ENCODE assay signal across 9 cellular contexts in the genomic region with DNA sequence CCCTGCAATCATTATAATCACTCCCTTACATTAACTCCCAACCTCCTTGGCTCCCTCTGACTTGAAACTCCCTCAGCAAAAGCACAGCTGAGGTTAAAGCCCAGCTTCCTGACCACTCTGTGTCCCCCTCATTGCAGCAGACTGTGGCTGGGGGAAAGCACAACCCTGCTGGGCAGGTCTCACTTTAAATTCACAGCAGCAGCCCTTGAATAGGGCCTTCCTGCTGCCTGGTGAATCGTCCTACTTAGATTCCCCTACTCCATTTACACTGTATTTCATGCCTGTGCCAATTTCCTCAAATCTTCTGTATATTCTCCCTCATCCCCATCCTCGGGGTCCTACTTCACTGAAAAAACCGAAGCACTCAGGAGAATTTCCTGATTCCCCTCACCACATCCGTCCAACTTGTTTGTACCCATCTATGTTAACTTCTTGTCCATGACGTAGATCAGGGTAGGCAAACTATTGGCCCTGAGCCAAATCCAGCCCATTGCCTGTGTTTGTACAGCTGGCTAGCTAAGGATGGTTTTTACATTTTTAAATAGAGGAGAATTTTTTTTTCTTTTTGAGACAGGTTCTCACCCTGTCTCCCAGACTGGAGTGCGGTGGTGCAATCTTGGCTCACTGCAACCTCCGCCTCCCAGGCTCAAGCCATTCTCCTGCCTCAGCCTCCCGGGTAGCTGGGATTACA. TPM values are rescaled to one million over a fixed set of nuclear protein-coding genes. Genes with fewer than 3 reads are reported as not detected.
DNase-seq lines count a peak whose midpoint lies in the region; ATAC-seq and TF ChIP-seq lines count a peak whose summit lies in the region.
"Had no signal": no experiment of that assay in that cellular context is flagged by ENCODE, and none has a peak within 500 bp of the region (broad histone marks: within the 10 kb centered on the region; RNA-seq: fewer than 3 reads in every experiment).

No MANE protein-coding gene starts in this region.

- peak overlapping the region; percentile 52 for H3K4me3 Mint-ChIP-seq in activated B cell treated with CpG ODN at 0.5 μM for 24 hours
- no peak overlapping the region for H3K4me3 Mint-ChIP-seq in type B pancreatic cell

- no peaks in the 10 kb centered on the region for H3K36me3 Mint-ChIP-seq in activated B cell treated with CpG ODN at 0.5 μM for 24 hours (ENCODE audit: low read depth)
- H3K36me3 Mint-ChIP-seq in type B pancreatic cell = no peaks in the 10 kb centered on the region

- H3K27ac ChIP-seq in heart right ventricle (peak overlapping the region in 6 of 10 donors; percentile 7 to 57 (median 26)), transverse colon (no peak overlapping the region)

- H3K9me3 Mint-ChIP-seq in activated B cell treated with CpG ODN at 0.5 μM for 24 hours = no peaks in the 10 kb centered on the region
- no peaks in the 10 kb centered on the region for H3K9me3 Mint-ChIP-seq in type B pancreatic cell

- WGBS in heart right ventricle, 2 donors = 46 to 48% methylated on average over 8 of the region's 8 CpGs
- WGBS in transverse colon (ENCODE audit: low coverage in 1 of 2), 2 donors = 22 to 47% methylated on average over 6 to 8 of the region's 8 CpGs

- H3K36me3 ChIP-seq in heart right ventricle (no peaks in the 10 kb centered on the region), transverse colon (no peaks in the 10 kb centered on the region)

- in situ Hi-C loops in transverse colon (cut with MboI; ENCODE audit: low pct_ligation_motif_present in 1 of 4, low pct_unique_long_range_greater_than_20kb in 1 of 4, low sequenced_read_pairs in 3 of 4) = loop anchor here in 3 of 4 donors (10.0 to 25.0 kb wide), 3 partner anchors 235 to 532 kb away; no protein-coding TSS in a partner anchor

- H3K4me3 ChIP-seq in heart right ventricle = no peak overlapping the region
- no peak overlapping the region for H3K4me3 ChIP-seq in transverse colon

- peaks cover 48% of the 10 kb centered on the region for H3K4me1 Mint-ChIP-seq in activated B cell treated with CpG ODN at 0.5 μM for 24 hours
- H3K4me1 Mint-ChIP-seq in type B pancreatic cell (ENCODE audit: unreplicated experiment) = peaks cover 5% of the 10 kb centered on the region

- no peaks in the 10 kb centered on the region for H3K27me3 Mint-ChIP-seq in activated B cell treated with CpG ODN at 0.5 μM for 24 hours
- H3K27me3 Mint-ChIP-seq in type B pancreatic cell = no peaks in the 10 kb centered on the region

- no peaks in the 10 kb centered on the region for H3K9me3 ChIP-seq in heart right ventricle
- H3K9me3 ChIP-seq in transverse colon = no peaks in the 10 kb centered on the region

- peak overlapping the region; percentile 92 for H3K27ac Mint-ChIP-seq in activated B cell treated with CpG ODN at 0.5 μM for 24 hours
- no peak overlapping the region for H3K27ac Mint-ChIP-seq in type B pancreatic cell

- TF ChIP-seq CTCF in activated B cell treated with CpG ODN at 0.5 μM for 24 hours (IDR thresholded peaks at IDR 0.05) = no peak
- TF ChIP-seq CTCF in heart right ventricle (IDR thresholded peaks at IDR 0.05) = no peak
- TF ChIP-seq CTCF in transverse colon (IDR thresholded peaks at IDR 0.05) = no peak
- no peak for TF ChIP-seq CTCF in type B pancreatic cell (conservative IDR thresholded peaks at IDR 0.05)

- CTCF ChIA-PET in activated B cell treated with CpG ODN at 0.5 μM for 24 hours (lab: Charles Lee) = interaction anchor here (1.0 to 1.5 kb wide), 2 partner anchors 8 to 114 kb away, joined by 3 to 4 read pairs; no protein-coding TSS in a partner anchor

- ATAC-seq in activated B cell treated with CpG ODN at 0.5 μM for 24 hours (ENCODE audit: low read depth) (peak; percentile 58), heart right ventricle (peak in 7 of 8 donors; percentile 33 to 79 (median 58)), HG03039 (IDR thresholded peaks at IDR 0.05; ENCODE audit: unreplicated experiment) (no peak)

- no peak for TF ChIP-seq POLR2A in transverse colon (IDR thresholded peaks at IDR 0.05)

- TF ChIP-seq EP300 in transverse colon (IDR thresholded peaks at IDR 0.05; ENCODE audit: low read depth) = no peak

- peaks cover 0 to 10% (median 0%) of the 10 kb centered on the region in 9 donors for H3K4me1 ChIP-seq in heart right ventricle
- H3K4me1 ChIP-seq in transverse colon = peaks cover 0 to 4% (median 0%) of the 10 kb centered on the region in 4 donors

- intact Hi-C loops in activated B cell treated with CpG ODN at 0.5 μM for 24 hours (cut with micrococcal nuclease) (no loop called here), heart right ventricle (cut with DNase I) (loop anchor here in 6 of 10 donors (5.0 to 10.0 kb wide), 8 partner anchors 72 to 545 kb away; no protein-coding TSS in a partner anchor), transverse colon (cut with DNase I; ENCODE audit: low total_unique reads) (no loop called here)

- peak; percentile 26 for DNase-seq in stimulated activated CD4-positive, alpha-beta T cell treated with anti-CD3 and anti-CD28 coated beads, Interleukin-15, amount 100 ng/mL, for 24 hours
- DNase-seq in stimulated activated CD4-positive, alpha-beta T cell treated with anti-CD3 and anti-CD28 coated beads, Interleukin-4, amount 100 ng/mL, for 1 hour = no peak
- no peak for DNase-seq in activated B cell treated with CpG ODN at 0.5 μM for 24 hours
- DNase-seq in heart right ventricle = peak; percentile 25 to 53
- DNase-seq in transverse colon = peak; percentile 59
- no peak for DNase-seq in pons (ENCODE audit: low spot score)
- DNase-seq in type B pancreatic cell (ENCODE audit: extremely low spot score, unreplicated experiment) = no peak

- POLR2A ChIA-PET in activated B cell treated with CpG ODN at 0.5 μM for 24 hours (lab: Charles Lee) = interaction anchor here (0.9 to 1.0 kb wide), 2 partner anchors 64 to 167 kb away, joined by 3 read pairs; no protein-coding TSS in a partner anchor

- H3K27me3 ChIP-seq in heart right ventricle (no peaks in the 10 kb centered on the region), transverse colon (no peaks in the 10 kb centered on the region)

RNA-seq across cellular contexts. Expression of a gene that starts 31.5 kb away (rescaled TPM):
- total RNA-seq in activated B cell treated with CpG ODN at 0.5 μM for 24 hours = 0.29 and 0.34 TPM in 2 replicates
- not detected for total RNA-seq in heart right ventricle
- polyA plus RNA-seq in heart right ventricle = under 1 TPM in 1 of 2 donors, not detected in 1; 0.01 TPM
- total RNA-seq in transverse colon = under 1 TPM in 1 of 4 donors, not detected in 3; 0.32 TPM
- 0.17 TPM in 1 of 2 replicates, not detected in the other for total RNA-seq in type B pancreatic cell (ENCODE audit: low replicate concordance)
- total RNA-seq: skeletal muscle tissue had no signal

Comparison
In these comparisons a context has a peak if more than half of its experiments do, and no peak if none do; other contexts are left out.
1. DNase-seq: peak in stimulated activated CD4-positive, alpha-beta T cell treated with anti-CD3 and anti-CD28 coated beads, Interleukin-15, amount 100 ng/mL, for 24 hours (single experiment), heart right ventricle (2 of 2) and transverse colon (single experiment); none in stimulated activated CD4-positive, alpha-beta T cell treated with anti-CD3 and anti-CD28 coated beads, Interleukin-4, amount 100 ng/mL, for 1 hour (single experiment), activated B cell treated with CpG ODN at 0.5 μM for 24 hours (single experiment), pons (single experiment) and type B pancreatic cell (single experiment).
2. H3K27ac ChIP-seq: peak in heart right ventricle (6 of 10); none in transverse colon (0 of 4).
3. intact Hi-C loops: an anchor here in heart right ventricle (5.0 to 10.0 kb wide); none called in activated B cell treated with CpG ODN at 0.5 μM for 24 hours and transverse colon.